Comparison of ENCODE assay signal across 16 cellular contexts in the genomic region with DNA sequence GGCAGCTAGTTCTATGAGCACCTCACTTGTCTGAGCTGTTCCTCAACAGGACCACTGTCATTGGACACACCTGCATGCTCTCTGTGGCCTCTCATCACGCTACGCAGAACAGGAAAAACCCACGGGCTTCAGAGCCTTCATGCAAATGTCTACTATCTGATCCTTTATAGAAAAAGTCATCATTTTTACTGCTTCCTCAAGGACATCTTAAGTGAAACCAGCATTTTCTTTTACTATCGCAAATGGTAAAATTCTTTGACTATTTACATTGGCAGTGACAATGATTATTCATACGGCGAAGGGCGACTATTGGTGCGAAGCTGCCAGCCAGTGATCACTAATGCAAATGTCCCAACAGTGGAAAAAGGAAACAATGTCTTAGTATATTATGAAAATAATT.
A peak's percentile ranks its signal among the peaks of the same experiment; 100 is the strongest.
DNase-seq lines count a peak whose midpoint lies in the region; ATAC-seq and TF ChIP-seq lines count a peak whose summit lies in the region.
"Had no signal": no experiment of that assay in that cellular context is flagged by ENCODE, and none has a peak within 500 bp of the region (broad histone marks: within the 10 kb centered on the region; RNA-seq: fewer than 3 reads in every experiment).

No MANE protein-coding gene starts in this region.

- peak; percentile 56 for ATAC-seq in GM18867 (IDR thresholded peaks at IDR 0.05; ENCODE audit: unreplicated experiment)
- peak; percentile 94 for ATAC-seq in HG02852 (IDR thresholded peaks at IDR 0.05; ENCODE audit: unreplicated experiment)
- peak; percentile 44 to 82 for ATAC-seq in stimulated activated naive B cell treated with anti-CD40 and anti-IgM and Interleukin-4, amounts not matched to agents 10 μg/mL and 1 μg/mL and 100 μg/mL, for 72 hours (replicated peaks)
- no peak for ATAC-seq in foreskin keratinocyte
- ATAC-seq in activated CD8-positive, alpha-beta T cell treated with anti-CD3 and anti-CD28 coated beads, Interleukin-2, amount 10 ng/mL, durations not matched to agents 7 days and 5 days: no peak
- ATAC-seq: activated T-helper 17 cell treated with anti-CD3 and anti-CD28 coated beads, Interleukin-2, amount 50 U/mL, for 72 hours; CD8-positive, alpha-beta T cell; sciatic nerve had no signal

- no TSS peak for BruUV-seq in OCI-LY7 (replicated peaks; lab: Mats Ljungman, UMichigan)

- no peaks in the 10 kb centered on the region for H4K20me1 ChIP-seq in OCI-LY7 (ENCODE audit: insufficient read depth, low read length)

- no peak overlapping the region for H3K27ac Mint-ChIP-seq in stimulated activated naive B cell treated with anti-CD40 and anti-IgM and Interleukin-4, amounts not matched to agents 10 μg/mL and 1 μg/mL and 100 μg/mL, for 72 hours
- no peak overlapping the region for H3K27ac Mint-ChIP-seq in activated T-helper 1 cell treated with anti-CD3 and anti-CD28 coated beads, Interleukin-12 subunit alpha, Interleukin-12 subunit beta, Interleukin-2, Interleukin-4 antibody, amounts not matched to agents 30 ng/mL and 10 ng/mL and 1 ng/mL, durations not matched to agents 14 hours and 24 hours and 36 hours
- no peak overlapping the region for H3K27ac Mint-ChIP-seq in activated CD8-positive, alpha-beta T cell treated with anti-CD3 and anti-CD28 coated beads, Interleukin-2, amount 10 ng/mL, durations not matched to agents 7 days and 5 days
- H3K27ac Mint-ChIP-seq: activated T-helper 17 cell treated with anti-CD3 and anti-CD28 coated beads, Interleukin-2, amount 50 U/mL, for 72 hours; CD8-positive, alpha-beta T cell; T-helper 2 cell treated with Interferon-gamma antibody and Interleukin-4, amounts not matched to agents 5 μg/mL and 100 μg/mL, for 36 hours had no signal

- H3K79me2 ChIP-seq in OCI-LY7 (ENCODE audit: insufficient read depth, low read depth, low read length): no peaks in the 10 kb centered on the region

- H3K27me3 Mint-ChIP-seq in stimulated activated naive B cell treated with anti-CD40 and anti-IgM and Interleukin-4, amounts not matched to agents 10 μg/mL and 1 μg/mL and 100 μg/mL, for 72 hours: peaks cover 0 to 13% of the 10 kb centered on the region in 2 donors
- H3K27me3 Mint-ChIP-seq in activated T-helper 1 cell treated with anti-CD3 and anti-CD28 coated beads, Interleukin-12 subunit alpha, Interleukin-12 subunit beta, Interleukin-2, Interleukin-4 antibody, amounts not matched to agents 30 ng/mL and 10 ng/mL and 1 ng/mL, durations not matched to agents 14 hours and 24 hours and 36 hours (ENCODE audit: insufficient read depth): no peaks in the 10 kb centered on the region
- no peaks in the 10 kb centered on the region for H3K27me3 Mint-ChIP-seq in activated CD8-positive, alpha-beta T cell treated with anti-CD3 and anti-CD28 coated beads, Interleukin-2, amount 10 ng/mL, durations not matched to agents 7 days and 5 days (ENCODE audit: low read depth)
- H3K27me3 Mint-ChIP-seq: activated T-helper 17 cell treated with anti-CD3 and anti-CD28 coated beads, Interleukin-2, amount 50 U/mL, for 72 hours had no signal

- CTCF ChIA-PET in OCI-LY7 (lab: Charles Lee; ENCODE audit: unreplicated experiment): no interaction called here
- CTCF ChIA-PET in activated CD8-positive, alpha-beta T cell treated with anti-CD3 and anti-CD28 coated beads, Interleukin-2, amount 10 ng/mL, durations not matched to agents 7 days and 5 days (lab: Charles Lee): interaction anchor here (1.2 to 2.2 kb wide), 4 partner anchors 9 to 196 kb away, joined by 3 to 11 read pairs (median 4); no protein-coding TSS in a partner anchor

- H3K4me3 ChIP-seq in OCI-LY7 (ENCODE audit: low read depth, low read length, poor library complexity, severe bottlenecking): no peak overlapping the region
- H3K4me3 ChIP-seq: lung had no signal

- H3K36me3 Mint-ChIP-seq in stimulated activated naive B cell treated with anti-CD40 and anti-IgM and Interleukin-4, amounts not matched to agents 10 μg/mL and 1 μg/mL and 100 μg/mL, for 72 hours: peaks cover 0 to 1% of the 10 kb centered on the region in 2 donors
- H3K36me3 Mint-ChIP-seq in activated T-helper 1 cell treated with anti-CD3 and anti-CD28 coated beads, Interleukin-12 subunit alpha, Interleukin-12 subunit beta, Interleukin-2, Interleukin-4 antibody, amounts not matched to agents 30 ng/mL and 10 ng/mL and 1 ng/mL, durations not matched to agents 14 hours and 24 hours and 36 hours (ENCODE audit: low read depth): peaks cover 12% of the 10 kb centered on the region
- H3K36me3 Mint-ChIP-seq in activated CD8-positive, alpha-beta T cell treated with anti-CD3 and anti-CD28 coated beads, Interleukin-2, amount 10 ng/mL, durations not matched to agents 7 days and 5 days (ENCODE audit: low read depth): peaks cover 4% of the 10 kb centered on the region

- DNase-seq in OCI-LY7 (ENCODE audit: low spot score): peak; percentile 24
- no peak for DNase-seq in stimulated activated naive B cell treated with anti-CD40 and anti-IgM and Interleukin-4, amounts not matched to agents 10 μg/mL and 1 μg/mL and 100 μg/mL, for 72 hours
- DNase-seq in activated T-helper 1 cell treated with anti-CD3 and anti-CD28 coated beads, Interleukin-12 subunit alpha, Interleukin-12 subunit beta, Interleukin-2, Interleukin-4 antibody, amounts not matched to agents 30 ng/mL and 10 ng/mL and 1 ng/mL, durations not matched to agents 14 hours and 24 hours and 36 hours (ENCODE audit: low spot score): no peak
- DNase-seq in foreskin keratinocyte: no peak
- DNase-seq in activated CD8-positive, alpha-beta T cell treated with anti-CD3 and anti-CD28 coated beads, Interleukin-2, amount 10 ng/mL, durations not matched to agents 7 days and 5 days: no peak
- DNase-seq: aorta; CD8-positive, alpha-beta T cell; NCI-H2029; NCI-H748 treated with DMSO at 0.1 percent for 48 hours; stimulated activated CD4-positive, alpha-beta T cell treated with anti-CD3 and anti-CD28 coated beads, Interleukin-4, amount 100 ng/mL, for 24 hours had no signal

- no peaks in the 10 kb centered on the region for H3K4me1 Mint-ChIP-seq in stimulated activated naive B cell treated with anti-CD40 and anti-IgM and Interleukin-4, amounts not matched to agents 10 μg/mL and 1 μg/mL and 100 μg/mL, for 72 hours
- H3K4me1 Mint-ChIP-seq in activated T-helper 1 cell treated with anti-CD3 and anti-CD28 coated beads, Interleukin-12 subunit alpha, Interleukin-12 subunit beta, Interleukin-2, Interleukin-4 antibody, amounts not matched to agents 30 ng/mL and 10 ng/mL and 1 ng/mL, durations not matched to agents 14 hours and 24 hours and 36 hours (ENCODE audit: low read depth): peaks cover 5% of the 10 kb centered on the region
- no peaks in the 10 kb centered on the region for H3K4me1 Mint-ChIP-seq in activated CD8-positive, alpha-beta T cell treated with anti-CD3 and anti-CD28 coated beads, Interleukin-2, amount 10 ng/mL, durations not matched to agents 7 days and 5 days (ENCODE audit: low read depth)

- no peak overlapping the region for H3K4me3 Mint-ChIP-seq in stimulated activated naive B cell treated with anti-CD40 and anti-IgM and Interleukin-4, amounts not matched to agents 10 μg/mL and 1 μg/mL and 100 μg/mL, for 72 hours
- H3K4me3 Mint-ChIP-seq in activated T-helper 1 cell treated with anti-CD3 and anti-CD28 coated beads, Interleukin-12 subunit alpha, Interleukin-12 subunit beta, Interleukin-2, Interleukin-4 antibody, amounts not matched to agents 30 ng/mL and 10 ng/mL and 1 ng/mL, durations not matched to agents 14 hours and 24 hours and 36 hours: no peak overlapping the region
- H3K4me3 Mint-ChIP-seq in activated CD8-positive, alpha-beta T cell treated with anti-CD3 and anti-CD28 coated beads, Interleukin-2, amount 10 ng/mL, durations not matched to agents 7 days and 5 days: no peak overlapping the region
- H3K4me3 Mint-ChIP-seq: activated T-helper 17 cell treated with anti-CD3 and anti-CD28 coated beads, Interleukin-2, amount 50 U/mL, for 72 hours; CD8-positive, alpha-beta T cell; T-helper 2 cell treated with Interferon-gamma antibody and Interleukin-4, amounts not matched to agents 5 μg/mL and 100 μg/mL, for 36 hours had no signal

- H3K27ac ChIP-seq in OCI-LY7 (ENCODE audit: low read depth, low read length, poor library complexity, severe bottlenecking) (no peak overlapping the region), foreskin keratinocyte (no peak overlapping the region)

- H3K27me3 ChIP-seq in foreskin keratinocyte: no peaks in the 10 kb centered on the region

- H3K4me2 ChIP-seq in OCI-LY7 (ENCODE audit: low read length): peak overlapping the region; percentile 11; the same call in 1 of the 2 replicates

- POLR2A ChIA-PET in OCI-LY7 (lab: Charles Lee): no interaction called here
- POLR2A ChIA-PET in activated CD8-positive, alpha-beta T cell treated with anti-CD3 and anti-CD28 coated beads, Interleukin-2, amount 10 ng/mL, durations not matched to agents 7 days and 5 days (lab: Charles Lee): no interaction called here

- H3K4me1 ChIP-seq in OCI-LY7 (ENCODE audit: insufficient read depth, low read length, poor library complexity, severe bottlenecking): peaks cover 11% of the 10 kb centered on the region
- no peaks in the 10 kb centered on the region for H3K4me1 ChIP-seq in foreskin keratinocyte

- TF ChIP-seq CTCF in OCI-LY7 (conservative IDR thresholded peaks at IDR 0.05; ENCODE audit: low read length) (no peak), foreskin keratinocyte (conservative IDR thresholded peaks at IDR 0.05) (no peak)

- H3K9me3 ChIP-seq in OCI-LY7 (ENCODE audit: low read length): no peaks in the 10 kb centered on the region

- no peaks in the 10 kb centered on the region for H3K9me2 ChIP-seq in OCI-LY7 (ENCODE audit: insufficient read depth, low read length)

- H2AFZ ChIP-seq in OCI-LY7 (ENCODE audit: low read length): no peak overlapping the region

- peaks cover under 1 to 1% of the 10 kb centered on the region in 2 donors for H3K9me3 Mint-ChIP-seq in stimulated activated naive B cell treated with anti-CD40 and anti-IgM and Interleukin-4, amounts not matched to agents 10 μg/mL and 1 μg/mL and 100 μg/mL, for 72 hours
- no peaks in the 10 kb centered on the region for H3K9me3 Mint-ChIP-seq in activated T-helper 1 cell treated with anti-CD3 and anti-CD28 coated beads, Interleukin-12 subunit alpha, Interleukin-12 subunit beta, Interleukin-2, Interleukin-4 antibody, amounts not matched to agents 30 ng/mL and 10 ng/mL and 1 ng/mL, durations not matched to agents 14 hours and 24 hours and 36 hours
- no peaks in the 10 kb centered on the region for H3K9me3 Mint-ChIP-seq in activated CD8-positive, alpha-beta T cell treated with anti-CD3 and anti-CD28 coated beads, Interleukin-2, amount 10 ng/mL, durations not matched to agents 7 days and 5 days (ENCODE audit: insufficient read depth)
- H3K9me3 Mint-ChIP-seq: activated T-helper 17 cell treated with anti-CD3 and anti-CD28 coated beads, Interleukin-2, amount 50 U/mL, for 72 hours; CD8-positive, alpha-beta T cell; T-helper 2 cell treated with Interferon-gamma antibody and Interleukin-4, amounts not matched to agents 5 μg/mL and 100 μg/mL, for 36 hours had no signal

- intact Hi-C loops in OCI-LY7 (cut with micrococcal nuclease; ENCODE audit: unreplicated experiment): no loop called here
- intact Hi-C loops in activated T-helper 1 cell treated with anti-CD3 and anti-CD28 coated beads, Interleukin-12 subunit alpha, Interleukin-12 subunit beta, Interleukin-2, Interleukin-4 antibody, amounts not matched to agents 30 ng/mL and 10 ng/mL and 1 ng/mL, durations not matched to agents 14 hours and 24 hours and 36 hours (cut with micrococcal nuclease): no loop called here

- H3K36me3 ChIP-seq in OCI-LY7 (ENCODE audit: insufficient read depth, low read length): no peaks in the 10 kb centered on the region

Comparison
In these comparisons a context has a peak if more than half of its experiments do, and no peak if none do; other contexts are left out.
1. ATAC-seq: peak in GM18867 (single experiment), HG02852 (single experiment) and stimulated activated naive B cell treated with anti-CD40 and anti-IgM and Interleukin-4, amounts not matched to agents 10 μg/mL and 1 μg/mL and 100 μg/mL, for 72 hours (2 of 2); none in foreskin keratinocyte (single experiment) and activated CD8-positive, alpha-beta T cell treated with anti-CD3 and anti-CD28 coated beads, Interleukin-2, amount 10 ng/mL, durations not matched to agents 7 days and 5 days (single experiment).